9 cellular contexts compared by ENCODE assay signal in the genomic region with DNA sequence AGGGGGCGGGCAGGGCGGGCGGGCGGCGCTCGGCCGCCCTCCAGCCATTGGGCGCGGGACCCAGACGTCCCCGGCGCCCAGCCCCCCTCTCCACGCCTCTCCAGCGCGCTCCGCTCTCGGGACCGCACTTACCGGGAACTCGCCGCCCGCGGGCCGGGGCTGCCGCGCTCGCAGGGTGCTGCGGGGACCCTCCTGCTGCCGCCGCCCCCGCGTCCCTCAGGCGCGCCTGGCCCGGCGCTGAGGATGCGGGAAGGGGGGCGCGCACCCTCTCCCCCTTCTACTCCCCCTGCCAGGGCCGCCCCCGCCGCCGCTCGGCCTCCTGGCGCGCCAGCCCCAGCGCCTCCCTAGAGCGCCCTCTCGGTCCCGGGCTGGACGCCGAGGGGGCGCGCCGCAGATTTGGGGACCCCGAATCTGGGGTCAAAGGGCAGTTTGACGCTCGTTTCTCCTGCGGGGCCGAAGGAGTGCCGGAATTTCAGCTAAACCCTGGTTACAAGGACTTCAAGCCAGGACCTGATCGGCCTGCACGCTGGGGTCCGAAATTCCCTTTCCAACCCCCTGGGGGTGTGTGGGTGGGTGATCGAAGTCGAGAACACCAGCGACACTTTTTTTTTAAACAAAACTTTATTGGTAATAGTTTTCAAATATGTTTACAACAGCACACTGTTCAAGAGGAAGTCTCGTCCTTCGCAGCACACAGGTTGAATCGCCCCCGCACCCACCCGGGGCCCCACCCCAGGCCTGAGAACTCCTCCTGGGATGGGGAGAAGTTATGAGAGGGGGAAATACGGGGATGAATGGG. TPM values are rescaled to one million over a fixed set of nuclear protein-coding genes. Genes with fewer than 3 reads are reported as not detected.
A peak's percentile ranks its signal among the peaks of the same experiment; 100 is the strongest.
DNase-seq lines count a peak whose midpoint lies in the region; ATAC-seq, FAIRE-seq and TF ChIP-seq lines count a peak whose summit lies in the region.
"Had no signal": no experiment of that assay in that cellular context is flagged by ENCODE, and none has a peak within 500 bp of the region (broad histone marks: within the 10 kb centered on the region; RNA-seq: fewer than 3 reads in every experiment).

No MANE protein-coding gene starts in this region.

- H3K36me3 ChIP-seq in pancreas, result no peaks in the 10 kb centered on the region

- H3K4me1 ChIP-seq in pancreas, result peaks cover 0 to 3% (median 0%) of the 10 kb centered on the region in 3 donors

- no peaks in the 10 kb centered on the region for H3K27me3 ChIP-seq in pancreas

- no peak for FAIRE-seq in pancreas (lab: Jason Lieb, UNC)
- FAIRE-seq: islet of Langerhans had no signal

- peak overlapping the region; percentile 66 to 90 (median 81) for H3K4me3 ChIP-seq in pancreas

- no peaks in the 10 kb centered on the region for H3K9me3 ChIP-seq in pancreas

- 0 to 1% methylated on average over 34 to 72 of the region's 73 CpGs for WGBS in pancreas, 2 donors

- DNase-seq in DMS114 treated with DMSO at 0.1 percent for 48 hours (lab: John Stamatoyannopoulos, UW; ENCODE audit: unreplicated experiment), result peak; percentile 42
- peak; percentile 46 for DNase-seq in HS-5 (ENCODE audit: low read depth)
- DNase-seq in RPMI7951 (ENCODE audit: low read depth), result peak; percentile 61
- peak; percentile 46 to 61 (median 52) for DNase-seq in activated naive CD4-positive, alpha-beta T cell (lab: John Stamatoyannopoulos, UW)
- no peak for DNase-seq in Right ventricle myocardium superior
- DNase-seq in pancreas, result peak; percentile 80 to 92 (median 86)
- DNase-seq in H4 (ENCODE audit: low spot score), result no peak

- no peak for TF ChIP-seq CTCF in pancreas (IDR thresholded peaks at IDR 0.05)

- intact Hi-C loops in Right ventricle myocardium superior (cut with DNase I) (no loop called here), pancreas (cut with DNase I) (no loop called here)

- H3K27ac ChIP-seq in pancreas, result peak overlapping the region; percentile 64 to 94 (median 80)

- ATAC-seq in GM19467 (IDR thresholded peaks at IDR 0.05; ENCODE audit: unreplicated experiment) (peak; percentile 41), Right ventricle myocardium superior (ENCODE audit: poor library complexity) (peak; percentile 87), pancreas (peak; percentile 84 to 87 (median 85))

RNA-seq across cellular contexts. Expression of a gene that starts 0.7 kb away (rescaled TPM):
- 24.2 and 41.8 TPM in 2 replicates for total RNA-seq in RPMI7951 (2014; rRNA removed; shearing (Covaris generic))
- 51.1 TPM for total RNA-seq in Right ventricle myocardium superior
- 10 to 100 TPM in 4 of 6 donors, 1 to 10 TPM in 2; 7.9 to 24.3 (median 15.1) TPM for total RNA-seq in pancreas
- polyA plus RNA-seq in pancreas, result 10 to 100 TPM; 17.2 TPM
- total RNA-seq in H4 (2014; rRNA removed; shearing (Covaris generic)), result 20.0 and 21.8 TPM in 2 replicates

RNA-seq across cellular contexts. Expression of a gene that starts 5.7 kb away (rescaled TPM):
- 0.59 TPM in 1 of 2 replicates, not detected in the other for total RNA-seq in RPMI7951 (2014; rRNA removed; shearing (Covaris generic))
- total RNA-seq in Right ventricle myocardium superior (not detected), pancreas (not detected)
- not detected for polyA plus RNA-seq in pancreas
- not detected in 2 replicates for total RNA-seq in H4 (2014; rRNA removed; shearing (Covaris generic))

RNA-seq across cellular contexts. Expression of a gene that starts 18.7 kb away (rescaled TPM):
- total RNA-seq in RPMI7951 (2014; rRNA removed; shearing (Covaris generic)), result 4.1 and 6.7 TPM in 2 replicates
- 7.9 TPM for total RNA-seq in Right ventricle myocardium superior
- total RNA-seq in pancreas, result 1 to 10 TPM; 6.4 to 9.4 (median 7.4) TPM
- polyA plus RNA-seq in pancreas, result 10 to 100 TPM; 13.3 to 21.4 TPM
- total RNA-seq in H4 (2014; rRNA removed; shearing (Covaris generic)), result 0.35 and 3.3 TPM in 2 replicates

RNA-seq across cellular contexts. Expression of a gene that starts 26.3 kb away (rescaled TPM):
- 55.2 and 60.9 TPM in 2 replicates for total RNA-seq in RPMI7951 (2014; rRNA removed; shearing (Covaris generic))
- total RNA-seq in Right ventricle myocardium superior (460 TPM), pancreas (10 to 100 TPM; 25.3 to 42.9 (median 35.5) TPM)
- 10 to 100 TPM; 27.5 to 28.2 TPM for polyA plus RNA-seq in pancreas
- total RNA-seq in H4 (2014; rRNA removed; shearing (Covaris generic)), result 36.9 and 48.1 TPM in 2 replicates

RNA-seq across cellular contexts. Expression of a gene that starts 29.4 kb away (rescaled TPM):
- under 0.01 TPM in 2 replicates for total RNA-seq in RPMI7951 (2014; rRNA removed; shearing (Covaris generic))
- total RNA-seq in Right ventricle myocardium superior (not detected), pancreas (10 to 100 TPM in 5 of 6 donors, 1 to 10 TPM in 1; 5.6 to 21.2 (median 15.9) TPM)
- 100 to 1,000 TPM in 1 of 2 donors, 10 to 100 TPM in 1; 61.9 to 155 TPM for polyA plus RNA-seq in pancreas
- total RNA-seq in H4 (2014; rRNA removed; shearing (Covaris generic)), result 1.4 and 2.0 TPM in 2 replicates

Comparison
In these comparisons a context has a peak if more than half of its experiments do, and no peak if none do; other contexts are left out.
1. DNase-seq: peak in DMS114 treated with DMSO at 0.1 percent for 48 hours (single experiment), HS-5 (single experiment), RPMI7951 (single experiment), activated naive CD4-positive, alpha-beta T cell (4 of 4) and pancreas (6 of 6); none in Right ventricle myocardium superior (single experiment) and H4 (single experiment).
2. Peak in every context shown above with its lines, with median percentiles within 50 percentile points of each other: ATAC-seq.